26 cellular contexts compared by ENCODE assay signal in genomic region chr17:10139560-10139959, GRCh38.
"Had no signal": no experiment of that assay in that cellular context is flagged by ENCODE, and none has a peak within 500 bp of the region (broad histone marks: within the 10 kb centered on the region; RNA-seq: fewer than 3 reads in every experiment).

No MANE protein-coding gene starts in this region.

- H3K9me3 Mint-ChIP-seq: activated CD4-positive, alpha-beta memory T cell treated with anti-CD3 and anti-CD28 coated beads, Interleukin-2, amount 10 ng/mL, durations not matched to agents 7 days and 5 days; activated naive CD8-positive, alpha-beta T cell treated with anti-CD3 and anti-CD28 coated beads for 36 hours; activated T-cell treated with anti-CD3 and anti-CD28 coated beads, Interleukin-2, amount 50 U/mL, for 72 hours; activated T-helper 2 cell treated with anti-CD3 and anti-CD28 coated beads, Interferon-gamma antibody, Interleukin-2, Interleukin-4, amounts not matched to agents 10 μg/mL and 5 μg/mL and 100 μg/mL, durations not matched to agents 14 hours and 24 hours and 36 hours had no signal

- H3K36me3 Mint-ChIP-seq: activated naive CD4-positive, alpha-beta T cell treated with anti-CD3 and anti-CD28 coated beads, Interleukin-2, amount 10 ng/mL, durations not matched to agents 7 days and 5 days; activated naive CD8-positive, alpha-beta T cell treated with anti-CD3 and anti-CD28 coated beads for 36 hours had no signal

- H3K27ac Mint-ChIP-seq: activated CD4-positive, alpha-beta memory T cell treated with anti-CD3 and anti-CD28 coated beads, Interleukin-2, amount 10 ng/mL, durations not matched to agents 7 days and 5 days; activated naive CD4-positive, alpha-beta T cell treated with anti-CD3 and anti-CD28 coated beads, Interleukin-2, amount 10 ng/mL, durations not matched to agents 7 days and 5 days; activated naive CD8-positive, alpha-beta T cell treated with anti-CD3 and anti-CD28 coated beads for 36 hours; activated T-cell treated with anti-CD3 and anti-CD28 coated beads, Interleukin-2, amount 50 U/mL, for 72 hours; activated T-helper 2 cell treated with anti-CD3 and anti-CD28 coated beads, Interferon-gamma antibody, Interleukin-2, Interleukin-4, amounts not matched to agents 10 μg/mL and 5 μg/mL and 100 μg/mL, durations not matched to agents 14 hours and 24 hours and 36 hours had no signal

- H3K4me3 Mint-ChIP-seq: activated CD4-positive, alpha-beta memory T cell treated with anti-CD3 and anti-CD28 coated beads, Interleukin-2, amount 10 ng/mL, durations not matched to agents 7 days and 5 days; activated naive CD4-positive, alpha-beta T cell treated with anti-CD3 and anti-CD28 coated beads, Interleukin-2, amount 10 ng/mL, durations not matched to agents 7 days and 5 days; activated naive CD8-positive, alpha-beta T cell treated with anti-CD3 and anti-CD28 coated beads for 36 hours; activated T-cell treated with anti-CD3 and anti-CD28 coated beads, Interleukin-2, amount 50 U/mL, for 72 hours had no signal

- DNase-seq: activated CD4-positive, alpha-beta memory T cell treated with anti-CD3 and anti-CD28 coated beads, Interleukin-2, amount 10 ng/mL, durations not matched to agents 7 days and 5 days; activated CD4-positive, alpha-beta T cell treated with anti-CD3 and anti-CD28 coated beads, Interleukin-2, amount 50 U/mL, for 1 hour; activated CD4-positive, CD25-positive, alpha-beta regulatory T cell; activated CD8-positive, alpha-beta memory T cell treated with anti-CD3 and anti-CD28 coated beads, Interleukin-2, amount 50 U/mL, for 4 hours; activated gamma-delta T cell treated with Interleukin-2 at 50 U/mL for 16 hours; activated naive CD4-positive, alpha-beta T cell treated with anti-CD3 and anti-CD28 coated beads, Interleukin-2, amount 10 ng/mL, durations not matched to agents 7 days and 5 days; activated naive CD8-positive, alpha-beta T cell treated with anti-CD3 and anti-CD28 coated beads for 36 hours; activated T-cell treated with anti-CD3 and anti-CD28 coated beads, Interleukin-2, amount 50 U/mL, for 72 hours; anterior cingulate cortex; caudate nucleus; Kasumi-1; KBM-7; NCI-H1105 treated with DMSO at 0.1 percent for 48 hours; NCI-H146; NCI-H1930; NCI-H2107; NCI-H2171 treated with DMSO at 0.1 percent for 48 hours; NCI-H226; NCI-H510A; NCI-H526 treated with DMSO at 0.1 percent for 48 hours; NK-92 treated with Interleukin-12 subunit alpha and Interleukin-12 subunit beta, amount 100 ng/mL, for 24 hours; PC-3; SHP77 treated with DMSO at 0.1 percent for 48 hours; T-helper 1 cell had no signal

- H3K27me3 Mint-ChIP-seq: activated CD4-positive, alpha-beta memory T cell treated with anti-CD3 and anti-CD28 coated beads, Interleukin-2, amount 10 ng/mL, durations not matched to agents 7 days and 5 days had no signal

- H3K27ac ChIP-seq: VCaP had no signal
